Comparison of ENCODE assay signal across 11 cellular contexts in the genomic region with DNA sequence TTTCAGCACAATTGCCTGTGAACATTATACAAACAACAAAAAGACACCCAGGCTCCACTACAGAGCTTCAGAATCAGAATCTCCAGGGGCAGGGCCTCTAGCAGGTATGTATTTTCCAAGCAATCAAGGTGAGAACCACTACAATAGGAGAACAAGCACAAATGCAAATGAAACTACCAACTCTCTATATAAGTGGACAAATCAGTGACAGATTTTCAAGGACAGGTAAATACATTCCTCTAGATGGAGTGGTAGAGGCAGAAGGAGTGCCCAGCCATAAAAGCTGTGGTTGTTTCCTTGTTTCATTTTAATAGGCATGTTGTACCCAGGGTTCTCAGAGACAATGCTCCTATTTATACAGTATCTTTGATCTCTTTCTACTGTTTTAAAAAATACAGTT. TPM values are rescaled to one million over a fixed set of nuclear protein-coding genes. Genes with fewer than 3 reads are reported as not detected.
A peak's percentile ranks its signal among the peaks of the same experiment; 100 is the strongest.
DNase-seq lines count a peak whose midpoint lies in the region; ATAC-seq and TF ChIP-seq lines count a peak whose summit lies in the region.
"Had no signal": no experiment of that assay in that cellular context is flagged by ENCODE, and none has a peak within 500 bp of the region (broad histone marks: within the 10 kb centered on the region; RNA-seq: fewer than 3 reads in every experiment).

No MANE protein-coding gene starts in this region.

- in situ Hi-C loops in Panc1 (cut with HindIII; ENCODE audit: low pct_unique_long_range_greater_than_20kb, low sequenced_read_pairs), result no loop called here

- TF ChIP-seq POLR2A in testis (IDR thresholded peaks at IDR 0.05), result no peak

- H3K9me3 ChIP-seq in Panc1 (ENCODE audit: control insufficient read depth, insufficient read depth, low read depth, low read length) (no peaks in the 10 kb centered on the region), testis (no peaks in the 10 kb centered on the region)

- DNase-seq in NCI-H82 (lab: John Stamatoyannopoulos, UW), result peak; percentile 23
- no peak for DNase-seq in NCI-H82 treated with DMSO at 0.1 percent for 48 hours (lab: John Stamatoyannopoulos, UW; ENCODE audit: unreplicated experiment)
- no peak for DNase-seq in Panc1 (ENCODE audit: low read depth, low spot score)
- DNase-seq in foreskin keratinocyte, result peak in 1 of 2 donors; percentile 8
- DNase-seq in testis, result peak; percentile 42
- DNase-seq in NCI-H1694 treated with DMSO at 0.1 percent for 48 hours (lab: John Stamatoyannopoulos, UW), result no peak
- DNase-seq: activated CD4-positive, alpha-beta T cell treated with anti-CD3 and anti-CD28 coated beads, Interleukin-2, amount 10 ng/mL, durations not matched to agents 24 days and 14 days; right cardiac atrium had no signal

- H3K36me3 ChIP-seq in Panc1 (ENCODE audit: control insufficient read depth, insufficient read depth, low read length), result peaks cover 10% of the 10 kb centered on the region; the same call in 1 of the 2 replicates
- H3K36me3 ChIP-seq in testis (ENCODE audit: low read depth, missing control alignments), result no peaks in the 10 kb centered on the region

- H3K27ac ChIP-seq in Panc1 (ENCODE audit: low read length) (no peak overlapping the region), foreskin keratinocyte (no peak overlapping the region), testis (peak overlapping the region; percentile 16 to 39)

- peak; percentile 29; the same call in 1 of the 2 replicates for TF ChIP-seq CTCF in Panc1 (IDR thresholded peaks at IDR 0.05)
- peak; percentile 56 for TF ChIP-seq CTCF in foreskin keratinocyte (conservative IDR thresholded peaks at IDR 0.05)
- TF ChIP-seq CTCF in testis (IDR thresholded peaks at IDR 0.05), result no peak

- intact Hi-C loops in Panc1 (cut with micrococcal nuclease; ENCODE audit: unreplicated experiment) (no loop called here), testis (cut with DNase I; ENCODE audit: low total_unique reads) (no loop called here)

- H3K27me3 ChIP-seq in Panc1 (ENCODE audit: control insufficient read depth, insufficient read depth, low read length), result no peaks in the 10 kb centered on the region
- no peaks in the 10 kb centered on the region for H3K27me3 ChIP-seq in foreskin keratinocyte
- H3K27me3 ChIP-seq in testis, result no peaks in the 10 kb centered on the region

- POLR2A ChIA-PET in Panc1 (lab: Charles Lee), result no interaction called here

- H3K4me1 ChIP-seq in Panc1 (ENCODE audit: control insufficient read depth, insufficient read depth, low read length), result no peaks in the 10 kb centered on the region
- no peaks in the 10 kb centered on the region for H3K4me1 ChIP-seq in foreskin keratinocyte
- no peaks in the 10 kb centered on the region for H3K4me1 ChIP-seq in testis

- BruUV-seq in Panc1 (replicated peaks; lab: Mats Ljungman, UMichigan), result no TSS peak

- CTCF ChIA-PET in Panc1 (lab: Charles Lee), result no interaction called here

- ATAC-seq in Panc1, result peak; percentile 69
- peak; percentile 39 for ATAC-seq in foreskin keratinocyte
- no peak for ATAC-seq in GM18907 (IDR thresholded peaks at IDR 0.05; ENCODE audit: unreplicated experiment)
- no peak for ATAC-seq in HG03520 (IDR thresholded peaks at IDR 0.05; ENCODE audit: unreplicated experiment)
- ATAC-seq: activated naive CD4-positive, alpha-beta T cell treated with anti-CD3 and anti-CD28 coated beads, Interleukin-2, amount 50 U/mL, for 72 hours; right cardiac atrium had no signal

- no peak overlapping the region for H3K4me3 ChIP-seq in Panc1 (ENCODE audit: low read depth in 2 of 2, low read length in 2 of 2)
- H3K4me3 ChIP-seq in testis, result no peak overlapping the region

RNA-seq across cellular contexts. Expression of a gene that starts 20.1 kb away (rescaled TPM):
- 2.2 TPM for total RNA-seq in Panc1 (2021; ENCODE audit: unreplicated experiment)
- polyA plus RNA-seq in Panc1 (2012; ENCODE audit: insufficient read length), result 1.1 TPM
- total RNA-seq in foreskin keratinocyte, result 0.46 and 0.48 TPM in 2 replicates
- polyA plus RNA-seq in foreskin keratinocyte, result 0.19 and 0.20 TPM in 2 replicates
- total RNA-seq in testis, result 1 to 10 TPM; 3.8 to 5.0 TPM
- polyA plus RNA-seq in testis (ENCODE audit: insufficient read depth, low read depth, low replicate concordance), result 4.4 TPM

RNA-seq across cellular contexts. Expression of a gene that starts 42.4 kb away (rescaled TPM):
- total RNA-seq in Panc1 (2021; ENCODE audit: unreplicated experiment) (130 TPM), foreskin keratinocyte (90.5 and 93.7 TPM in 2 replicates), testis (100 to 1,000 TPM; 178 to 233 TPM)
- 61.0 TPM for polyA plus RNA-seq in Panc1 (2012; ENCODE audit: insufficient read length)
- polyA plus RNA-seq in foreskin keratinocyte (35.7 and 42.6 TPM in 2 replicates), testis (ENCODE audit: insufficient read depth, low read depth, low replicate concordance) (151 TPM)

RNA-seq across cellular contexts. Expression of a gene that starts 44.0 kb away (rescaled TPM):
- total RNA-seq in Panc1 (2021; ENCODE audit: unreplicated experiment) (19.1 TPM), foreskin keratinocyte (46.9 and 50.5 TPM in 2 replicates), testis (10 to 100 TPM; 26.2 to 30.9 TPM)
- polyA plus RNA-seq in Panc1 (2012; ENCODE audit: insufficient read length), result 13.6 TPM
- polyA plus RNA-seq in foreskin keratinocyte (32.1 and 39.4 TPM in 2 replicates), testis (ENCODE audit: insufficient read depth, low read depth, low replicate concordance) (29.5 TPM)

Comparison
In these comparisons a context has a peak if more than half of its experiments do, and no peak if none do; other contexts are left out.
1. DNase-seq: peak in NCI-H82 (single experiment) and testis (single experiment); none in NCI-H82 treated with DMSO at 0.1 percent for 48 hours (single experiment), Panc1 (single experiment) and NCI-H1694 treated with DMSO at 0.1 percent for 48 hours (single experiment).
2. ATAC-seq: peak in Panc1 (single experiment) and foreskin keratinocyte (single experiment); none in GM18907 (single experiment) and HG03520 (single experiment).
3. H3K27ac ChIP-seq: peak in testis (2 of 2); none in Panc1 (single experiment) and foreskin keratinocyte (single experiment).
4. CTCF ChIP-seq: peak in Panc1 (single experiment) and foreskin keratinocyte (single experiment); none in testis (0 of 3).